11 cellular contexts compared by ENCODE assay signal in genomic region chr17:78180083-78180482, GRCh38. TPM values are rescaled to one million over a fixed set of nuclear protein-coding genes. Genes with fewer than 3 reads are reported as not detected.
DNase-seq lines count a peak whose midpoint lies in the region; ATAC-seq and TF ChIP-seq lines count a peak whose summit lies in the region.
"Had no signal": no experiment of that assay in that cellular context is flagged by ENCODE, and none has a peak within 500 bp of the region (broad histone marks: within the 10 kb centered on the region; RNA-seq: fewer than 3 reads in every experiment).

No MANE protein-coding gene starts in this region.

- H3K9me3 Mint-ChIP-seq in activated CD4-positive, alpha-beta T cell treated with anti-CD3 and anti-CD28 coated beads, Interleukin-2, amount 10 ng/mL, durations not matched to agents 24 days and 14 days, result no peaks in the 10 kb centered on the region
- no peaks in the 10 kb centered on the region for H3K9me3 Mint-ChIP-seq in activated T-helper 2 cell treated with anti-CD3 and anti-CD28 coated beads, Interferon-gamma antibody, Interleukin-2, Interleukin-4, amounts not matched to agents 10 μg/mL and 5 μg/mL and 100 μg/mL, durations not matched to agents 14 hours and 24 hours and 36 hours

- H3K27ac Mint-ChIP-seq in activated CD4-positive, alpha-beta T cell treated with anti-CD3 and anti-CD28 coated beads, Interleukin-2, amount 10 ng/mL, durations not matched to agents 24 days and 14 days, result peak overlapping the region; percentile 25
- H3K27ac Mint-ChIP-seq in activated T-helper 2 cell treated with anti-CD3 and anti-CD28 coated beads, Interferon-gamma antibody, Interleukin-2, Interleukin-4, amounts not matched to agents 10 μg/mL and 5 μg/mL and 100 μg/mL, durations not matched to agents 14 hours and 24 hours and 36 hours, result peak overlapping the region; percentile 43

- WGBS in right lobe of liver (ENCODE audit: insufficient coverage, low coverage, low lambda C conversion rate, missing lambda C conversion rate), result 40% methylated on average over 8 of the region's 14 CpGs

- peak overlapping the region; percentile 6 for H3K4me3 Mint-ChIP-seq in activated CD4-positive, alpha-beta T cell treated with anti-CD3 and anti-CD28 coated beads, Interleukin-2, amount 10 ng/mL, durations not matched to agents 24 days and 14 days
- no peak overlapping the region for H3K4me3 Mint-ChIP-seq in activated T-helper 2 cell treated with anti-CD3 and anti-CD28 coated beads, Interferon-gamma antibody, Interleukin-2, Interleukin-4, amounts not matched to agents 10 μg/mL and 5 μg/mL and 100 μg/mL, durations not matched to agents 14 hours and 24 hours and 36 hours (ENCODE audit: low read depth)

- TF ChIP-seq POLR2A in right lobe of liver (IDR thresholded peaks at IDR 0.05), result no peak

- no peaks in the 10 kb centered on the region for H3K36me3 ChIP-seq in right lobe of liver
- H3K36me3 ChIP-seq in stomach smooth muscle (ENCODE audit: control insufficient read depth in 2 of 2, insufficient read depth in 2 of 2, low read length in 2 of 2), result no peaks in the 10 kb centered on the region
- H3K36me3 ChIP-seq: adrenal gland had no signal

- no peaks in the 10 kb centered on the region for H3K9me3 ChIP-seq in right lobe of liver
- H3K9me3 ChIP-seq in stomach smooth muscle (ENCODE audit: control insufficient read depth in 2 of 2, low read length in 2 of 2), result no peaks in the 10 kb centered on the region
- H3K9me3 ChIP-seq: adrenal gland had no signal

- H3K4me1 ChIP-seq in right lobe of liver (peaks cover 0 to 36% (median 20%) of the 10 kb centered on the region in 4 donors), stomach smooth muscle (ENCODE audit: control insufficient read depth, insufficient read depth, low read length) (peaks cover 73% of the 10 kb centered on the region)

- no peak for DNase-seq in activated CD4-positive, alpha-beta T cell treated with anti-CD3 and anti-CD28 coated beads, Interleukin-2, amount 10 ng/mL, durations not matched to agents 24 days and 14 days
- no peak for DNase-seq in activated CD4-positive, alpha-beta T cell treated with anti-CD3 and anti-CD28 coated beads for 4 hours
- no peak for DNase-seq in activated T-helper 2 cell treated with anti-CD3 and anti-CD28 coated beads, Interferon-gamma antibody, Interleukin-2, Interleukin-4, amounts not matched to agents 10 μg/mL and 5 μg/mL and 100 μg/mL, durations not matched to agents 14 hours and 24 hours and 36 hours (ENCODE audit: low spot score)
- DNase-seq in right lobe of liver, result no peak
- no peak for DNase-seq in NCI-H748 (lab: John Stamatoyannopoulos, UW; ENCODE audit: unreplicated experiment)
- DNase-seq in NCI-H1105 (lab: John Stamatoyannopoulos, UW), result no peak
- DNase-seq in NCI-H187 treated with DMSO at 0.1 percent for 48 hours (lab: John Stamatoyannopoulos, UW), result no peak
- DNase-seq: left cardiac atrium, NCI-H2029 treated with DMSO at 0.1 percent for 48 hours had no signal

- no peak for TF ChIP-seq CTCF in right lobe of liver (IDR thresholded peaks at IDR 0.05)

- peak overlapping the region; percentile 6 to 79 (median 35) for H3K27ac ChIP-seq in right lobe of liver
- peak overlapping the region; percentile 77 for H3K27ac ChIP-seq in stomach smooth muscle (ENCODE audit: low read length)

- H3K27me3 ChIP-seq in right lobe of liver (no peaks in the 10 kb centered on the region), stomach smooth muscle (ENCODE audit: control insufficient read depth in 1 of 2, insufficient read depth in 2 of 2, low read length in 2 of 2) (no peaks in the 10 kb centered on the region)
- H3K27me3 ChIP-seq: adrenal gland had no signal

- no peak for ATAC-seq in right lobe of liver
- ATAC-seq: left cardiac atrium had no signal

- peaks cover 27% of the 10 kb centered on the region for H3K4me1 Mint-ChIP-seq in activated CD4-positive, alpha-beta T cell treated with anti-CD3 and anti-CD28 coated beads, Interleukin-2, amount 10 ng/mL, durations not matched to agents 24 days and 14 days
- peaks cover 26% of the 10 kb centered on the region for H3K4me1 Mint-ChIP-seq in activated T-helper 2 cell treated with anti-CD3 and anti-CD28 coated beads, Interferon-gamma antibody, Interleukin-2, Interleukin-4, amounts not matched to agents 10 μg/mL and 5 μg/mL and 100 μg/mL, durations not matched to agents 14 hours and 24 hours and 36 hours (ENCODE audit: low read depth)

- H3K27me3 Mint-ChIP-seq in activated CD4-positive, alpha-beta T cell treated with anti-CD3 and anti-CD28 coated beads, Interleukin-2, amount 10 ng/mL, durations not matched to agents 24 days and 14 days, result no peaks in the 10 kb centered on the region
- H3K27me3 Mint-ChIP-seq in activated T-helper 2 cell treated with anti-CD3 and anti-CD28 coated beads, Interferon-gamma antibody, Interleukin-2, Interleukin-4, amounts not matched to agents 10 μg/mL and 5 μg/mL and 100 μg/mL, durations not matched to agents 14 hours and 24 hours and 36 hours (ENCODE audit: low read depth), result no peaks in the 10 kb centered on the region

- H3K4me3 ChIP-seq in right lobe of liver, result no peak overlapping the region
- H3K4me3 ChIP-seq in stomach smooth muscle (ENCODE audit: low read length in 2 of 2), result peak overlapping the region in 1 of 2 donors; percentile 9
- H3K4me3 ChIP-seq: adrenal gland had no signal

- peaks cover 31% of the 10 kb centered on the region for H3K36me3 Mint-ChIP-seq in activated CD4-positive, alpha-beta T cell treated with anti-CD3 and anti-CD28 coated beads, Interleukin-2, amount 10 ng/mL, durations not matched to agents 24 days and 14 days (ENCODE audit: low read depth)
- H3K36me3 Mint-ChIP-seq in activated T-helper 2 cell treated with anti-CD3 and anti-CD28 coated beads, Interferon-gamma antibody, Interleukin-2, Interleukin-4, amounts not matched to agents 10 μg/mL and 5 μg/mL and 100 μg/mL, durations not matched to agents 14 hours and 24 hours and 36 hours (ENCODE audit: low read depth), result peaks cover 47% of the 10 kb centered on the region

- intact Hi-C loops in activated CD4-positive, alpha-beta T cell treated with anti-CD3 and anti-CD28 coated beads, Interleukin-2, amount 10 ng/mL, durations not matched to agents 24 days and 14 days (cut with micrococcal nuclease), result no loop called here
- intact Hi-C loops in activated T-helper 2 cell treated with anti-CD3 and anti-CD28 coated beads, Interferon-gamma antibody, Interleukin-2, Interleukin-4, amounts not matched to agents 10 μg/mL and 5 μg/mL and 100 μg/mL, durations not matched to agents 14 hours and 24 hours and 36 hours (cut with micrococcal nuclease), result no loop called here
- intact Hi-C loops in right lobe of liver (cut with DNase I), result no loop called here

- H3K9ac ChIP-seq in stomach smooth muscle (ENCODE audit: low read length in 2 of 2), result peak overlapping the region; percentile 5 to 37

RNA-seq across cellular contexts. Expression of gene TK1, which starts 6.8 kb away (rescaled TPM):
- 66.7 and 69.0 TPM in 2 replicates for total RNA-seq in activated CD4-positive, alpha-beta T cell treated with anti-CD3 and anti-CD28 coated beads, Interleukin-2, amount 10 ng/mL, durations not matched to agents 24 days and 14 days
- total RNA-seq in activated T-helper 2 cell treated with anti-CD3 and anti-CD28 coated beads, Interferon-gamma antibody, Interleukin-2, Interleukin-4, amounts not matched to agents 10 μg/mL and 5 μg/mL and 100 μg/mL, durations not matched to agents 14 hours and 24 hours and 36 hours, result 64.6 and 65.9 TPM in 2 replicates
- total RNA-seq in right lobe of liver, result 1 to 10 TPM; 2.1 to 8.3 (median 4.7) TPM

RNA-seq across cellular contexts. Expression of gene AFMID, which starts 7.1 kb away (rescaled TPM):
- 31.0 and 33.4 TPM in 2 replicates for total RNA-seq in activated CD4-positive, alpha-beta T cell treated with anti-CD3 and anti-CD28 coated beads, Interleukin-2, amount 10 ng/mL, durations not matched to agents 24 days and 14 days
- total RNA-seq in activated T-helper 2 cell treated with anti-CD3 and anti-CD28 coated beads, Interferon-gamma antibody, Interleukin-2, Interleukin-4, amounts not matched to agents 10 μg/mL and 5 μg/mL and 100 μg/mL, durations not matched to agents 14 hours and 24 hours and 36 hours, result 27.8 TPM in 2 replicates
- 100 to 1,000 TPM in 5 of 6 experiments, 10 to 100 TPM in 1; 96.6 to 156 (median 142) TPM for total RNA-seq in right lobe of liver

RNA-seq across cellular contexts. Expression of gene SYNGR2, which starts 11.7 kb away (rescaled TPM):
- total RNA-seq in activated CD4-positive, alpha-beta T cell treated with anti-CD3 and anti-CD28 coated beads, Interleukin-2, amount 10 ng/mL, durations not matched to agents 24 days and 14 days, result 123 and 125 TPM in 2 replicates
- 92.5 and 92.9 TPM in 2 replicates for total RNA-seq in activated T-helper 2 cell treated with anti-CD3 and anti-CD28 coated beads, Interferon-gamma antibody, Interleukin-2, Interleukin-4, amounts not matched to agents 10 μg/mL and 5 μg/mL and 100 μg/mL, durations not matched to agents 14 hours and 24 hours and 36 hours
- 10 to 100 TPM; 43.3 to 55.8 (median 50.4) TPM for total RNA-seq in right lobe of liver

RNA-seq across cellular contexts. Expression of gene C17orf99, which starts 33.9 kb away (rescaled TPM):
- total RNA-seq in activated CD4-positive, alpha-beta T cell treated with anti-CD3 and anti-CD28 coated beads, Interleukin-2, amount 10 ng/mL, durations not matched to agents 24 days and 14 days, result not detected in 2 replicates
- total RNA-seq in activated T-helper 2 cell treated with anti-CD3 and anti-CD28 coated beads, Interferon-gamma antibody, Interleukin-2, Interleukin-4, amounts not matched to agents 10 μg/mL and 5 μg/mL and 100 μg/mL, durations not matched to agents 14 hours and 24 hours and 36 hours, result not detected in 2 replicates
- total RNA-seq in right lobe of liver, result not detected
- total RNA-seq: adrenal gland, left cardiac atrium had no signal

RNA-seq across cellular contexts. Expression of gene BIRC5, which starts 34.0 kb away (rescaled TPM):
- 38.7 and 40.6 TPM in 2 replicates for total RNA-seq in activated CD4-positive, alpha-beta T cell treated with anti-CD3 and anti-CD28 coated beads, Interleukin-2, amount 10 ng/mL, durations not matched to agents 24 days and 14 days
- total RNA-seq in activated T-helper 2 cell treated with anti-CD3 and anti-CD28 coated beads, Interferon-gamma antibody, Interleukin-2, Interleukin-4, amounts not matched to agents 10 μg/mL and 5 μg/mL and 100 μg/mL, durations not matched to agents 14 hours and 24 hours and 36 hours, result 48.4 and 48.6 TPM in 2 replicates
- 1 to 10 TPM in 4 of 6 experiments, under 1 TPM in 2; 0.57 to 2.0 (median 1.4) TPM for total RNA-seq in right lobe of liver
